Comparison of ENCODE assay signal across 8 cellular contexts in genomic region chr5:154273028-154273617, GRCh38.
DNase-seq lines count a peak whose midpoint lies in the region; ATAC-seq and TF ChIP-seq lines count a peak whose summit lies in the region.

No MANE protein-coding gene starts in this region.

- ATAC-seq in HG02885 (IDR thresholded peaks at IDR 0.05; ENCODE audit: poor library complexity, unreplicated experiment) (peak; percentile 60), activated B cell treated with CpG ODN at 0.5 μM for 24 hours (ENCODE audit: low read depth) (peak; percentile 73), HG03439 (IDR thresholded peaks at IDR 0.05; ENCODE audit: unreplicated experiment) (no peak)

- H3K27me3 Mint-ChIP-seq in activated CD4-positive, alpha-beta T cell treated with anti-CD3 and anti-CD28 coated beads, Interleukin-2, amount 10 ng/mL, durations not matched to agents 7 days and 5 days: no peaks in the 10 kb centered on the region
- no peaks in the 10 kb centered on the region for H3K27me3 Mint-ChIP-seq in activated B cell treated with CpG ODN at 0.5 μM for 24 hours

- peak overlapping the region; percentile 80 for H3K27ac Mint-ChIP-seq in activated CD4-positive, alpha-beta T cell treated with anti-CD3 and anti-CD28 coated beads, Interleukin-2, amount 10 ng/mL, durations not matched to agents 7 days and 5 days
- peak overlapping the region; percentile 81 for H3K27ac Mint-ChIP-seq in activated B cell treated with CpG ODN at 0.5 μM for 24 hours

- DNase-seq in activated CD4-positive, alpha-beta T cell treated with anti-CD3 and anti-CD28 coated beads, Interleukin-2, amount 10 ng/mL, durations not matched to agents 7 days and 5 days: peak; percentile 40
- no peak for DNase-seq in activated CD4-positive, alpha-beta T cell treated with anti-CD3 and anti-CD28 coated beads for 1 hour
- DNase-seq in activated B cell treated with CpG ODN at 0.5 μM for 24 hours: no peak
- DNase-seq in NCI-H1105 (lab: John Stamatoyannopoulos, UW): no peak
- no peak for DNase-seq in SW 1271 (lab: John Stamatoyannopoulos, UW)

- no peak for TF ChIP-seq CTCF in activated B cell treated with CpG ODN at 0.5 μM for 24 hours (IDR thresholded peaks at IDR 0.05)

- intact Hi-C loops in activated B cell treated with CpG ODN at 0.5 μM for 24 hours (cut with micrococcal nuclease): no loop called here

- H3K4me1 Mint-ChIP-seq in activated CD4-positive, alpha-beta T cell treated with anti-CD3 and anti-CD28 coated beads, Interleukin-2, amount 10 ng/mL, durations not matched to agents 7 days and 5 days: peaks cover 44% of the 10 kb centered on the region
- peaks cover 37% of the 10 kb centered on the region for H3K4me1 Mint-ChIP-seq in activated B cell treated with CpG ODN at 0.5 μM for 24 hours

- POLR2A ChIA-PET in activated CD4-positive, alpha-beta T cell treated with anti-CD3 and anti-CD28 coated beads, Interleukin-2, amount 10 ng/mL, durations not matched to agents 7 days and 5 days (lab: Charles Lee): no interaction called here
- POLR2A ChIA-PET in activated B cell treated with CpG ODN at 0.5 μM for 24 hours (lab: Charles Lee): interaction anchor here (1.7 kb wide), 1 partner anchor 11 kb away, joined by 8 read pairs; no protein-coding TSS in a partner anchor

- no peaks in the 10 kb centered on the region for H3K9me3 Mint-ChIP-seq in activated CD4-positive, alpha-beta T cell treated with anti-CD3 and anti-CD28 coated beads, Interleukin-2, amount 10 ng/mL, durations not matched to agents 7 days and 5 days
- H3K9me3 Mint-ChIP-seq in activated B cell treated with CpG ODN at 0.5 μM for 24 hours: no peaks in the 10 kb centered on the region

- peak overlapping the region; percentile 13 for H3K27ac ChIP-seq in layer of hippocampus (ENCODE audit: low read depth, low read length)

- H3K4me3 Mint-ChIP-seq in activated CD4-positive, alpha-beta T cell treated with anti-CD3 and anti-CD28 coated beads, Interleukin-2, amount 10 ng/mL, durations not matched to agents 7 days and 5 days: peak overlapping the region; percentile 26
- H3K4me3 Mint-ChIP-seq in activated B cell treated with CpG ODN at 0.5 μM for 24 hours: peak overlapping the region; percentile 48

- H3K27me3 ChIP-seq in layer of hippocampus (ENCODE audit: control insufficient read depth, insufficient read depth, low read length): no peaks in the 10 kb centered on the region

- CTCF ChIA-PET in activated CD4-positive, alpha-beta T cell treated with anti-CD3 and anti-CD28 coated beads, Interleukin-2, amount 10 ng/mL, durations not matched to agents 7 days and 5 days (lab: Charles Lee): interaction anchor here (1.3 to 1.9 kb wide), 3 partner anchors 11 to 83 kb away, joined by 3 to 5 read pairs (median 4); partner anchors contain the start of gene GALNT10
- CTCF ChIA-PET in activated B cell treated with CpG ODN at 0.5 μM for 24 hours (lab: Charles Lee): interaction anchor here (1.3 to 1.6 kb wide), 2 partner anchors 11 to 13 kb away, joined by 3 to 6 read pairs; no protein-coding TSS in a partner anchor

- peaks cover 9% of the 10 kb centered on the region for H3K36me3 Mint-ChIP-seq in activated CD4-positive, alpha-beta T cell treated with anti-CD3 and anti-CD28 coated beads, Interleukin-2, amount 10 ng/mL, durations not matched to agents 7 days and 5 days (ENCODE audit: low read depth)
- peaks cover 4% of the 10 kb centered on the region for H3K36me3 Mint-ChIP-seq in activated B cell treated with CpG ODN at 0.5 μM for 24 hours (ENCODE audit: low read depth)
